In genomic region chr15:39582286-39582976, GRCh38 we compare ENCODE assay signal across 13 cellular contexts. TPM values are rescaled to one million over a fixed set of nuclear protein-coding genes. Genes with fewer than 3 reads are reported as not detected.
A peak's percentile ranks its signal among the peaks of the same experiment; 100 is the strongest.
DNase-seq lines count a peak whose midpoint lies in the region; ATAC-seq and TF ChIP-seq lines count a peak whose summit lies in the region.
"Had no signal": no experiment of that assay in that cellular context is flagged by ENCODE, and none has a peak within 500 bp of the region (broad histone marks: within the 10 kb centered on the region; RNA-seq: fewer than 3 reads in every experiment).

No MANE protein-coding gene starts in this region.

- peaks cover 22% of the 10 kb centered on the region for H3K27me3 Mint-ChIP-seq in progenitor cell of endocrine pancreas
- peaks cover 59% of the 10 kb centered on the region for H3K27me3 Mint-ChIP-seq in CD4-positive, alpha-beta T cell

- H3K4me3 ChIP-seq in astrocyte of the cerebellum (ENCODE audit: low read depth, low read length), result peak overlapping the region; percentile 77
- H3K4me3 ChIP-seq in right cardiac atrium (ENCODE audit: low read length), result peak overlapping the region; percentile 38
- H3K4me3 ChIP-seq in WERI-Rb-1 (ENCODE audit: low read depth, low read length), result no peak overlapping the region

- peak; percentile 71 for DNase-seq in EH (ENCODE audit: low read depth)
- no peak for DNase-seq in astrocyte of the cerebellum (ENCODE audit: low read depth)
- DNase-seq in right cardiac atrium, result peak; percentile 60 to 72 (median 63)
- DNase-seq in progenitor cell of endocrine pancreas (ENCODE audit: low spot score, unreplicated experiment), result no peak
- DNase-seq in NK-92 (lab: John Stamatoyannopoulos, UW; ENCODE audit: unreplicated experiment), result no peak
- no peak for DNase-seq in WERI-Rb-1
- no peak for DNase-seq in NCI-H2171 (lab: John Stamatoyannopoulos, UW)
- no peak for DNase-seq in CD4-positive, alpha-beta T cell
- DNase-seq: activated B cell treated with CpG ODN at 0.5 μM for 24 hours; effector CD4-positive, alpha-beta T cell; GF-D8; NCI-H1417; stimulated activated CD4-positive, alpha-beta T cell treated with anti-CD3 and anti-CD28 coated beads, Interleukin-4, amount 100 ng/mL, for 4 hours had no signal

- H3K4me1 Mint-ChIP-seq in progenitor cell of endocrine pancreas (ENCODE audit: low read depth), result peaks cover 30% of the 10 kb centered on the region
- H3K4me1 Mint-ChIP-seq in CD4-positive, alpha-beta T cell (ENCODE audit: low read depth), result peaks cover 15% of the 10 kb centered on the region

- H3K4me3 Mint-ChIP-seq in progenitor cell of endocrine pancreas (ENCODE audit: low read depth), result peak overlapping the region; percentile 83
- H3K4me3 Mint-ChIP-seq in CD4-positive, alpha-beta T cell, result no peak overlapping the region
- H3K4me3 Mint-ChIP-seq: activated B cell treated with CpG ODN at 0.5 μM for 24 hours had no signal

- POLR2A ChIA-PET in CD4-positive, alpha-beta T cell (lab: Charles Lee), result interaction anchor here (1.5 kb wide), 1 partner anchor 43 kb away, joined by 4 read pairs; no protein-coding TSS in a partner anchor

- H3K27me3 ChIP-seq in right cardiac atrium (ENCODE audit: control insufficient read depth, insufficient read depth) (no peaks in the 10 kb centered on the region), WERI-Rb-1 (ENCODE audit: insufficient read depth, low read depth, severe bottlenecking) (peaks cover 78% of the 10 kb centered on the region)
- H3K27me3 ChIP-seq in CD4-positive, alpha-beta T cell (ENCODE audit: control insufficient read depth, insufficient read depth, low read length), result peaks cover 19% of the 10 kb centered on the region

- H3K9me3 ChIP-seq in right cardiac atrium (ENCODE audit: control insufficient read depth, low read length) (no peaks in the 10 kb centered on the region), WERI-Rb-1 (ENCODE audit: severe bottlenecking) (no peaks in the 10 kb centered on the region)
- no peaks in the 10 kb centered on the region for H3K9me3 ChIP-seq in CD4-positive, alpha-beta T cell (ENCODE audit: control insufficient read depth, low read length)

- H3K4me1 ChIP-seq in right cardiac atrium (ENCODE audit: control insufficient read depth, insufficient read depth, low read length), result no peaks in the 10 kb centered on the region

- no peak for ATAC-seq in right cardiac atrium
- no peak for ATAC-seq in CD4-positive, alpha-beta T cell (ENCODE audit: poor library complexity)

- H3K27ac ChIP-seq in right cardiac atrium (ENCODE audit: low read length) (peak overlapping the region; percentile 15), WERI-Rb-1 (no peak overlapping the region)
- no peak overlapping the region for H3K27ac ChIP-seq in CD4-positive, alpha-beta T cell (ENCODE audit: low read depth, low read length)

- in situ Hi-C loops in astrocyte of the cerebellum (cut with HindIII; ENCODE audit: low sequenced_read_pairs), result no loop called here

- 60% methylated on average over 20 of the region's 20 CpGs for WGBS in right cardiac atrium

- intact Hi-C loops in right cardiac atrium (cut with DNase I), result loop anchor here (5.0 to 10.0 kb wide), 5 partner anchors 172 to 878 kb away; no protein-coding TSS in a partner anchor
- intact Hi-C loops in CD4-positive, alpha-beta T cell (cut with DNase I, micrococcal nuclease), result loop anchor here (5.0 to 10.0 kb wide), 5 partner anchors 455 to 1138 kb away; no protein-coding TSS in a partner anchor

- no peaks in the 10 kb centered on the region for H3K36me3 ChIP-seq in WERI-Rb-1

- TF ChIP-seq CTCF in astrocyte of the cerebellum (IDR thresholded peaks at IDR 0.05; ENCODE audit: low read depth, low read length, missing control alignments) (no peak), progenitor cell of endocrine pancreas (IDR thresholded peaks at IDR 0.05; ENCODE audit: unreplicated experiment) (no peak), WERI-Rb-1 (IDR thresholded peaks at IDR 0.05; ENCODE audit: low read depth, low read length) (no peak)
- no peak for TF ChIP-seq CTCF in CD4-positive, alpha-beta T cell (IDR thresholded peaks at IDR 0.05)

- peaks cover 5% of the 10 kb centered on the region for H3K36me3 Mint-ChIP-seq in progenitor cell of endocrine pancreas (ENCODE audit: insufficient read depth)
- H3K36me3 Mint-ChIP-seq in CD4-positive, alpha-beta T cell (ENCODE audit: low read depth), result no peaks in the 10 kb centered on the region

- H3K9me3 Mint-ChIP-seq in progenitor cell of endocrine pancreas (ENCODE audit: low read depth), result no peaks in the 10 kb centered on the region
- no peaks in the 10 kb centered on the region for H3K9me3 Mint-ChIP-seq in CD4-positive, alpha-beta T cell
- H3K9me3 Mint-ChIP-seq: activated B cell treated with CpG ODN at 0.5 μM for 24 hours had no signal

- H3K27ac Mint-ChIP-seq in progenitor cell of endocrine pancreas, result no peak overlapping the region
- no peak overlapping the region for H3K27ac Mint-ChIP-seq in CD4-positive, alpha-beta T cell
- H3K27ac Mint-ChIP-seq: activated B cell treated with CpG ODN at 0.5 μM for 24 hours had no signal

- CTCF ChIA-PET in CD4-positive, alpha-beta T cell (lab: Charles Lee), result interaction anchor here (2.6 kb wide), 1 partner anchor 175 kb away, joined by 10 read pairs; no protein-coding TSS in a partner anchor

RNA-seq across cellular contexts. Expression of gene THBS1, which starts 1.6 kb away (rescaled TPM):
- total RNA-seq in right cardiac atrium, result 100 to 1,000 TPM in 1 of 4 donors, 10 to 100 TPM in 3; 31.3 to 462 (median 41.8) TPM
- polyA plus RNA-seq in right cardiac atrium, result 38.8 TPM
- total RNA-seq in progenitor cell of endocrine pancreas, result 22.9 and 34.6 TPM in 2 replicates
- total RNA-seq in CD4-positive, alpha-beta T cell, result 10 to 100 TPM in 1 of 2 experiments, 1 to 10 TPM in 1; 9.5 to 10.5 TPM

Comparison
In these comparisons a context has a peak if more than half of its experiments do, and no peak if none do; other contexts are left out.
1. DNase-seq: peak in EH (single experiment) and right cardiac atrium (3 of 3); none in astrocyte of the cerebellum (single experiment), progenitor cell of endocrine pancreas (single experiment), NK-92 (single experiment), WERI-Rb-1 (single experiment), NCI-H2171 (single experiment) and CD4-positive, alpha-beta T cell (0 of 10).